Comparison of ENCODE assay signal across 1 cellular context in the genomic region with DNA sequence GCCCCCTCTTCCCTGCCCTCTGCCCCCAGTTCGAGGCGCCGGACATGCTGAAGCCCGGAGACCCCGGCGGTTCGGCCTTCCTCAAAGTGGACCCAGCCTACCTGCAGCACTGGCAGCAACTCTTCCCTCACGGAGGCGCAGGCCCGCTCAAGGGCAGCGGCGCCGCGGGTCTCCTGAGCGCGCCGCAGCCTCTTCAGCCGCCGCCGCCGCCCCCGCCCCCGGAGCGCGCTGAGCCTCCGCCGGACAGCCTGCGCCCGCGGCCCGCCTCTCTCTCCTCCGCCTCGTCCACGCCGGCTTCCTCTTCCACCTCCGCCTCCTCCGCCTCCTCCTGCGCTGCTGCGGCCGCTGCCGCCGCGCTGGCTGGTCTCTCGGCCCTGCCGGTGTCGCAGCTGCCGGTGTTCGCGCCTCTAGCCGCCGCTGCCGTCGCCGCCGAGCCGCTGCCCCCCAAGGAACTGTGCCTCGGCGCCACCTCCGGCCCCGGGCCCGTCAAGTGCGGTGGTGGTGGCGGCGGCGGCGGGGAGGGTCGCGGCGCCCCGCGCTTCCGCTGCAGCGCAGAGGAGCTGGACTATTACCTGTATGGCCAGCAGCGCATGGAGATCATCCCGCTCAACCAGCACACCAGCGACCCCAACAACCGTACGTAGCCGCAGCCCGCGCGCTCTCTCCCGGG.
TF ChIP-seq lines count a peak whose summit lies in the region.

No MANE protein-coding gene starts in this region.

TF ChIP-seq in SK-N-SH, 30 proteins besides CTCF, POLR2A, EP300 and RAD21:
- TF ChIP-seq, protein P1, sequence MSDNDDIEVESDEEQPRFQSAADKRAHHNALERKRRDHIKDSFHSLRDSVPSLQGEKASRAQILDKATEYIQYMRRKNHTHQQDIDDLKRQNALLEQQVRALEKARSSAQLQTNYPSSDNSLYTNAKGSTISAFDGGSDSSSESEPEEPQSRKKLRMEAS (IDR thresholded peaks at IDR 0.05; ENCODE audit: low read depth) = no peak
- TF ChIP-seq USF2 (IDR thresholded peaks at IDR 0.05; ENCODE audit: borderline replicate concordance, low read depth, low read length) (no peak), RFX5 (IDR thresholded peaks at IDR 0.05; ENCODE audit: low read length) (no peak)
